ENCODE assay signal across 27 cellular contexts in the genomic region with DNA sequence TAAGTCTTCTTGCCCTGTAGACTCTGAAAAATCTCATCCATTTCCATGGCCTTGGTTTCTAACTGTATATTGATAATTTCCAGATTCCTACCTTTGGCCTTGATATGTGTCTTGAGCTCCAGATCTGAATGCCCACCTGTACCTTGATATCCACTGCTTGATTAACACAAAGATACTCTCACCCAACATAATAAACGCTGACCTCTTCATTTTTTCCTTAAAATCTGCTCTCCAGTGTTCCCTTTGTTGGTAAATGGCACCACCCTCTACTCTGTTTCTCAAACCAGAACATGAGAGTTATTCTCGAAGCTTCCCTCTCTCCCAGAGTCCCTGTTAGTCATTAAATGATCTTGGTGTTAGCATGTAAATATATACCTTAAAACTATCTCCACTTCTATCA.
"Had no signal": no experiment of that assay in that cellular context is flagged by ENCODE, and none has a peak within 500 bp of the region (broad histone marks: within the 10 kb centered on the region; RNA-seq: fewer than 3 reads in every experiment).

No MANE protein-coding gene starts in this region.

- ATAC-seq: stimulated activated effector memory CD8-positive, alpha-beta T cell treated with anti-CD3 and anti-CD28 coated beads, Interleukin-12 subunit alpha, Interleukin-12 subunit beta, amount 100 ng/mL, for 72 hours; stimulated activated memory B cell treated with anti-CD40 and anti-IgM and Interleukin-4, amounts not matched to agents 10 μg/mL and 1 μg/mL and 100 μg/mL, for 72 hours; stimulated activated naive B cell treated with anti-CD40 and anti-IgM and Interleukin-4, amounts not matched to agents 10 μg/mL and 1 μg/mL and 100 μg/mL, for 72 hours; stimulated activated naive CD8-positive, alpha-beta T cell treated with anti-CD3 and anti-CD28 coated beads, Interleukin-15, amount 100 ng/mL, for 72 hours; stimulated activated naive CD8-positive, alpha-beta T cell treated with anti-CD3 and anti-CD28 coated beads, Interleukin-15, Interleukin-2, amounts not matched to agents 100 U/mL and 50 U/mL, for 24 hours; upper lobe of right lung had no signal

- H3K27me3 ChIP-seq: stomach, suprapubic skin, testis, thyroid gland, tibial artery, tibial nerve, transverse colon, upper lobe of left lung, upper lobe of right lung, uterus, vagina had no signal

- H3K27ac ChIP-seq: stomach, suprapubic skin, testis, thoracic aorta, thyroid gland, tibial artery, tibial nerve, transverse colon, upper lobe of left lung, upper lobe of right lung, uterus, vagina had no signal

- H3K36me3 ChIP-seq: stomach, suprapubic skin, thoracic aorta, thyroid gland, tibial nerve, transverse colon, upper lobe of left lung, upper lobe of right lung, uterus, vagina had no signal

- DNase-seq: stimulated activated CD4-positive, alpha-beta T cell treated with anti-CD3 and anti-CD28 coated beads, Interleukin-2, amount 100 ng/mL, for 48 hours; stimulated activated CD4-positive, alpha-beta T cell treated with anti-CD3 and anti-CD28 coated beads, Interleukin-4, amount 100 ng/mL, for 1 hour; stimulated activated CD4-positive, alpha-beta T cell treated with anti-CD3 and anti-CD28 coated beads, Interleukin-4, amount 100 ng/mL, for 24 hours; stimulated activated CD4-positive, alpha-beta T cell treated with anti-CD3 and anti-CD28 coated beads, Interleukin-4, amount 100 ng/mL, for 4 hours; stimulated activated CD8-positive, alpha-beta memory T cell treated with anti-CD3 and anti-CD28 coated beads, Interleukin-4, amount 100 ng/mL, for 48 hours; stimulated activated naive B cell treated with anti-CD40 and anti-IgM and Interleukin-4, amounts not matched to agents 10 μg/mL and 1 μg/mL and 100 μg/mL, for 72 hours; stimulated activated naive CD4-positive, alpha-beta T cell; stimulated activated naive CD4-positive, alpha-beta T cell treated with Interleukin-2 at 50 U/mL for 16 hours; stimulated activated naive CD8-positive, alpha-beta T cell treated with anti-CD3 and anti-CD28 coated beads, Interleukin-15, amount 100 ng/mL, for 72 hours; stimulated activated naive CD8-positive, alpha-beta T cell treated with anti-CD3 and anti-CD28 coated beads, Interleukin-15, Interleukin-2, amounts not matched to agents 100 U/mL and 50 U/mL, for 24 hours; stomach; substantia nigra; testis; thyroid gland; tibial artery; transverse colon; trophoblast cell; upper lobe of left lung; upper lobe of right lung; uterus had no signal

- FAIRE-seq: urothelium cell line had no signal

- H3K9me3 ChIP-seq: testis, thyroid gland had no signal

- H3K4me1 ChIP-seq: stomach, suprapubic skin, testis, thyroid gland, tibial nerve, transverse colon, upper lobe of left lung, upper lobe of right lung, uterus, vagina had no signal

- H3K4me3 ChIP-seq: stomach, suprapubic skin, testis, thoracic aorta, thyroid gland, tibial artery, tibial nerve, transverse colon, upper lobe of left lung, upper lobe of right lung, uterus, vagina had no signal
